In the genomic region with DNA sequence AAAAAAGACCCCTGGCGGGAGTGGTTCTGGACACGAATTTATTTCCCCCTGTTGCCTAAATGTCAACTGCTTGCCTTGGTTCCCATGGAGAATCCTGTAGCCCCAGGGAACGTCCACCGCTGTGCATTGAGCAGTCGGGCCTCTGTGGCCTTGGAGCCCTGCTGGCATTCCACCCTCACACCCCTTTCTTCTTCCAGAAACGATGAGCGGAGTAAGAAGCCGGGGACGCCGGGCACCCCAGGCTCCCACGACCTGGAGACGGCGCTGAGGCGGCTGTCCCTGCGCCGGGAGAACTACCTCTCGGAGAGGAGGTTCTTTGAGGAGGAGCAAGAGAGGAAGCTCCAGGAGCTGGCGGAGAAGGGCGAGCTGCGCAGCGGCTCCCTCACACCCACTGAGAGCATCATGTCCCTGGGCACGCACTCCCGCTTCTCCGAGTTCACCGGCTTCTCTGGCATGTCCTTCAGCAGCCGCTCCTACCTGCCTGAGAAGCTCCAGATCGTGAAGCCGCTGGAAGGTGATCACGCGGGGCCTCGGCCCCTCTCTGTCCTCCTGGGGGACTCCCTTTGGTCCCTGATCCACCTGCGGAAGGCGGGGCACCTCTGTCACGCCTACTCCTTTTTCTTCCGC, we compare ENCODE assay signal across 16 cellular contexts.
DNase-seq lines count a peak whose midpoint lies in the region; ATAC-seq, FAIRE-seq and TF ChIP-seq lines count a peak whose summit lies in the region.
"Had no signal": no experiment of that assay in that cellular context is flagged by ENCODE, and none has a peak within 500 bp of the region (broad histone marks: within the 10 kb centered on the region; RNA-seq: fewer than 3 reads in every experiment).

No MANE protein-coding gene starts in this region.

- no peaks in the 10 kb centered on the region for H3K4me1 ChIP-seq in HepG2 (ENCODE audit: insufficient read depth, low read length)
- no peaks in the 10 kb centered on the region for H3K4me1 ChIP-seq in right lobe of liver
- no peaks in the 10 kb centered on the region for H3K4me1 ChIP-seq in stomach
- H3K4me1 ChIP-seq: HAP-1 had no signal

- no peak for TF ChIP-seq EP300 in HepG2 (IDR thresholded peaks at IDR 0.05; ENCODE audit: low read depth in 2 of 2, low read length in 2 of 2)
- no peak for TF ChIP-seq EP300 in HepG2 (CRISPR knock-in tag; IDR thresholded peaks at IDR 0.05; ENCODE audit: borderline replicate concordance)
- TF ChIP-seq EP300 in stomach (IDR thresholded peaks at IDR 0.05) = no peak

- no peak overlapping the region for H3K4me3 Mint-ChIP-seq in memory B cell
- H3K4me3 Mint-ChIP-seq in stimulated activated naive B cell treated with anti-CD40 and anti-IgM and Interleukin-4, amounts not matched to agents 10 μg/mL and 1 μg/mL and 100 μg/mL, for 72 hours = no peak overlapping the region
- H3K4me3 Mint-ChIP-seq: CD8-positive, alpha-beta T cell had no signal

- H3K9me3 Mint-ChIP-seq in memory B cell = no peaks in the 10 kb centered on the region
- no peaks in the 10 kb centered on the region for H3K9me3 Mint-ChIP-seq in stimulated activated naive B cell treated with anti-CD40 and anti-IgM and Interleukin-4, amounts not matched to agents 10 μg/mL and 1 μg/mL and 100 μg/mL, for 72 hours
- H3K9me3 Mint-ChIP-seq: CD8-positive, alpha-beta T cell had no signal

- H3K27ac Mint-ChIP-seq in memory B cell = peak overlapping the region; percentile 31
- peak overlapping the region; percentile 68 for H3K27ac Mint-ChIP-seq in stimulated activated naive B cell treated with anti-CD40 and anti-IgM and Interleukin-4, amounts not matched to agents 10 μg/mL and 1 μg/mL and 100 μg/mL, for 72 hours
- H3K27ac Mint-ChIP-seq: CD8-positive, alpha-beta T cell had no signal

- no peak overlapping the region for H3K4me2 ChIP-seq in HepG2 (ENCODE audit: low read depth, low read length)
- H3K4me2 ChIP-seq: BLaER1 had no signal

- H2AFZ ChIP-seq in HepG2 (ENCODE audit: low read length) = no peak overlapping the region
- H2AFZ ChIP-seq: GM23248 had no signal

- TF ChIP-seq POLR2A in HepG2 (IDR thresholded peaks at IDR 0.05; ENCODE audit: insufficient read depth in 1 of 2, low read depth in 2 of 2, low read length in 2 of 2) = no peak
- TF ChIP-seq POLR2A in right lobe of liver (IDR thresholded peaks at IDR 0.05) = no peak
- TF ChIP-seq POLR2A in stomach (IDR thresholded peaks at IDR 0.05) = no peak

- H3K79me2 ChIP-seq in HepG2 (ENCODE audit: insufficient read depth, low read length) = no peaks in the 10 kb centered on the region

- no peak overlapping the region for H3K9ac ChIP-seq in HepG2 (ENCODE audit: insufficient read depth, low read depth, low read length)
- H3K9ac ChIP-seq: BLaER1, GM23248 had no signal

- no peak for TF ChIP-seq RAD21 in HepG2 (CRISPR knock-in tag; IDR thresholded peaks at IDR 0.05)

- no peak for FAIRE-seq in HepG2 (lab: Jason Lieb, UNC)
- FAIRE-seq: GM12878, GM19239 had no signal

- DNase-seq in HepG2 (ENCODE audit: low spot score) (no peak), right lobe of liver (no peak), memory B cell (ENCODE audit: low spot score in 2 of 2) (no peak), RKO (ENCODE audit: low spot score) (no peak), stomach (no peak)
- DNase-seq in stimulated activated naive B cell treated with anti-CD40 and anti-IgM and Interleukin-4, amounts not matched to agents 10 μg/mL and 1 μg/mL and 100 μg/mL, for 72 hours = no peak
- DNase-seq: 8988T; Calu3; CD8-positive, alpha-beta T cell; DMS79 treated with DMSO at 0.1 percent for 48 hours; GM23248 had no signal

- ATAC-seq in HepG2 (no peak), right lobe of liver (no peak), memory B cell (ENCODE audit: low read depth) (no peak), esophagus mucosa (no peak)
- no peak for ATAC-seq in stimulated activated naive B cell treated with anti-CD40 and anti-IgM and Interleukin-4, amounts not matched to agents 10 μg/mL and 1 μg/mL and 100 μg/mL, for 72 hours (replicated peaks)
- ATAC-seq: CD8-positive, alpha-beta T cell; GM12878 had no signal

- H3K27me3 ChIP-seq in HepG2 (ENCODE audit: control insufficient read depth in 1 of 2, insufficient read depth in 2 of 2, low read length in 2 of 2) (no peaks in the 10 kb centered on the region), right lobe of liver (no peaks in the 10 kb centered on the region), stomach (no peaks in the 10 kb centered on the region)
- H3K27me3 ChIP-seq: BLaER1 had no signal

- peaks cover 2% of the 10 kb centered on the region for H3K4me1 Mint-ChIP-seq in memory B cell
- H3K4me1 Mint-ChIP-seq in stimulated activated naive B cell treated with anti-CD40 and anti-IgM and Interleukin-4, amounts not matched to agents 10 μg/mL and 1 μg/mL and 100 μg/mL, for 72 hours = peaks cover 19 to 21% of the 10 kb centered on the region in 2 donors

- intact Hi-C loops in HepG2 (cut with micrococcal nuclease; ENCODE audit: unreplicated experiment) = no loop called here
- intact Hi-C loops in right lobe of liver (cut with DNase I) = no loop called here
- intact Hi-C loops in stomach (cut with DNase I; ENCODE audit: low total_unique reads) = no loop called here

- H4K20me1 ChIP-seq in HepG2 (ENCODE audit: insufficient read depth, low read length) = no peaks in the 10 kb centered on the region

- no peak overlapping the region for H3K27ac ChIP-seq in HepG2 (ENCODE audit: extremely low read length, insufficient read depth, low read length)
- no peak overlapping the region for H3K27ac ChIP-seq in right lobe of liver
- no peak overlapping the region for H3K27ac ChIP-seq in stomach
- H3K27ac ChIP-seq: BLaER1, GM23248 had no signal

- no peak overlapping the region for H3K4me3 ChIP-seq in HepG2 (replicated peaks in 1 of 3; ENCODE audit: insufficient read depth in 1 of 3, low read depth in 2 of 3, low read length in 3 of 3)
- no peak overlapping the region for H3K4me3 ChIP-seq in right lobe of liver
- H3K4me3 ChIP-seq in stomach = no peak overlapping the region
- H3K4me3 ChIP-seq: BLaER1, GM12878, GM23248, HAP-1 had no signal

- BruUV-seq in HepG2 (replicated peaks; lab: Mats Ljungman, UMichigan) = no TSS peak

- H3K9me3 ChIP-seq in HepG2 (ENCODE audit: low read length) (no peaks in the 10 kb centered on the region), right lobe of liver (no peaks in the 10 kb centered on the region), stomach (no peaks in the 10 kb centered on the region)
- H3K9me3 ChIP-seq: BLaER1, HAP-1 had no signal

- CTCF ChIA-PET in HepG2 (lab: Yijun Ruan, JAX; ENCODE audit: low intra/inter-chr PET ratio, low total read pairs) = no interaction called here

- in situ Hi-C loops in HepG2 (cut with HindIII; ENCODE audit: extremely low pct_ligation_motif_present, low pct_unique_long_range_greater_than_20kb) = no loop called here

- POLR2A ChIA-PET in HepG2 (lab: Yijun Ruan, JAX) = no interaction called here

- TF ChIP-seq CTCF in HepG2 (CRISPR knock-in tag; IDR thresholded peaks at IDR 0.05) (no peak), right lobe of liver (IDR thresholded peaks at IDR 0.05) (no peak), stomach (IDR thresholded peaks at IDR 0.05) (no peak)

- 91% methylated on average over 24 of the region's 35 CpGs for WGBS in HepG2 (ENCODE audit: low lambda C conversion rate)
- 78% methylated on average over 7 of the region's 35 CpGs for WGBS in right lobe of liver (ENCODE audit: insufficient coverage, low coverage, low lambda C conversion rate, missing lambda C conversion rate)
- WGBS in stomach, 5 donors = 92 to 94% (median 93%) methylated on average over 29 to 35 of the region's 35 CpGs

- peaks cover 44% of the 10 kb centered on the region for H3K36me3 Mint-ChIP-seq in memory B cell
- peaks cover 42 to 56% of the 10 kb centered on the region in 2 donors for H3K36me3 Mint-ChIP-seq in stimulated activated naive B cell treated with anti-CD40 and anti-IgM and Interleukin-4, amounts not matched to agents 10 μg/mL and 1 μg/mL and 100 μg/mL, for 72 hours

- peaks cover 29 to 88% of the 10 kb centered on the region in 2 experiments; a peak in 4 of 5 replicates for H3K36me3 ChIP-seq in HepG2 (replicated peaks in 1 of 2; ENCODE audit: control insufficient read depth in 1 of 2, insufficient read depth in 2 of 2, low read length in 2 of 2)
- H3K36me3 ChIP-seq in right lobe of liver = peaks cover 0 to 56% (median 5%) of the 10 kb centered on the region in 4 donors
- peaks cover 52 to 100% (median 100%) of the 10 kb centered on the region in 4 donors for H3K36me3 ChIP-seq in stomach

- no peaks in the 10 kb centered on the region for H3K27me3 Mint-ChIP-seq in memory B cell
- H3K27me3 Mint-ChIP-seq in stimulated activated naive B cell treated with anti-CD40 and anti-IgM and Interleukin-4, amounts not matched to agents 10 μg/mL and 1 μg/mL and 100 μg/mL, for 72 hours = no peaks in the 10 kb centered on the region

TF ChIP-seq in HepG2, 621 proteins besides CTCF, POLR2A, EP300 and RAD21:
- TF ChIP-seq, protein P1, sequence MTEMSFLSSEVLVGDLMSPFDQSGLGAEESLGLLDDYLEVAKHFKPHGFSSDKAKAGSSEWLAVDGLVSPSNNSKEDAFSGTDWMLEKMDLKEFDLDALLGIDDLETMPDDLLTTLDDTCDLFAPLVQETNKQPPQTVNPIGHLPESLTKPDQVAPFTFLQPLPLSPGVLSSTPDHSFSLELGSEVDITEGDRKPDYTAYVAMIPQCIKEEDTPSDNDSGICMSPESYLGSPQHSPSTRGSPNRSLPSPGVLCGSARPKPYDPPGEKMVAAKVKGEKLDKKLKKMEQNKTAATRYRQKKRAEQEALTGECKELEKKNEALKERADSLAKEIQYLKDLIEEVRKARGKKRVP (CRISPR knock-in tag; IDR thresholded peaks at IDR 0.05) = no peak
- TF ChIP-seq KLF11 (CRISPR knock-in tag; IDR thresholded peaks at IDR 0.05) (no peak), AGO2 (optimal IDR thresholded peaks at IDR 0.05; ENCODE audit: low read depth, low read length) (peak; percentile 45)
